In genomic region chr12:49795654-49796105, GRCh38 we compare ENCODE assay signal across 21 cellular contexts.
"Had no signal": no experiment of that assay in that cellular context is flagged by ENCODE, and none has a peak within 500 bp of the region (broad histone marks: within the 10 kb centered on the region; RNA-seq: fewer than 3 reads in every experiment).

No MANE protein-coding gene starts in this region.

- H3K4me1 Mint-ChIP-seq: memory B cell; naive B cell; natural killer cell; neural progenitor cell; stimulated activated effector memory CD8-positive, alpha-beta T cell treated with anti-CD3 and anti-CD28 coated beads, Interleukin-12 subunit alpha, Interleukin-12 subunit beta, amount 100 ng/mL, for 72 hours had no signal

- H3K36me3 Mint-ChIP-seq: natural killer cell; stimulated activated effector memory CD8-positive, alpha-beta T cell treated with anti-CD3 and anti-CD28 coated beads, Interleukin-12 subunit alpha, Interleukin-12 subunit beta, amount 100 ng/mL, for 72 hours had no signal

- H3K4me3 Mint-ChIP-seq: memory B cell; naive B cell; natural killer cell; nephron progenitor cell; neural progenitor cell; stimulated activated effector memory CD8-positive, alpha-beta T cell treated with anti-CD3 and anti-CD28 coated beads, Interleukin-12 subunit alpha, Interleukin-12 subunit beta, amount 100 ng/mL, for 72 hours; stimulated activated naive CD8-positive, alpha-beta T cell treated with anti-CD3 and anti-CD28 coated beads, Interleukin-15, Interleukin-2, amounts not matched to agents 100 ng/mL and 50 ng/mL, for 24 hours; type B pancreatic cell had no signal

- H3K27me3 Mint-ChIP-seq: memory B cell; naive B cell; stimulated activated naive CD8-positive, alpha-beta T cell treated with anti-CD3 and anti-CD28 coated beads, Interleukin-15, Interleukin-2, amounts not matched to agents 100 ng/mL and 50 ng/mL, for 24 hours; type B pancreatic cell had no signal

- DNase-seq: head of caudate nucleus; hippocampal formation; kidney glomerular epithelial cell; left cardiac atrium; left ventricle myocardium superior; naive B cell; natural killer cell; nephron progenitor cell; right lobe of liver; stimulated activated CD4-positive, alpha-beta T cell treated with anti-CD3 and anti-CD28 coated beads, Interleukin-2, amount 100 ng/mL, for 24 hours; stimulated activated CD4-positive, alpha-beta T cell treated with anti-CD3 and anti-CD28 coated beads, Interleukin-4, amount 100 ng/mL, for 1 hour; stimulated activated naive CD4-positive, alpha-beta T cell; substantia nigra; uterus had no signal

- H3K9me3 Mint-ChIP-seq: memory B cell; naive B cell; natural killer cell; nephron progenitor cell; neural progenitor cell; stimulated activated effector memory CD8-positive, alpha-beta T cell treated with anti-CD3 and anti-CD28 coated beads, Interleukin-12 subunit alpha, Interleukin-12 subunit beta, amount 100 ng/mL, for 72 hours; stimulated activated naive CD8-positive, alpha-beta T cell treated with anti-CD3 and anti-CD28 coated beads, Interleukin-15, Interleukin-2, amounts not matched to agents 100 ng/mL and 50 ng/mL, for 24 hours; type B pancreatic cell had no signal

- ATAC-seq: left cardiac atrium; left lobe of liver; left ventricle myocardium superior; natural killer cell; psoas muscle; right lobe of liver; stimulated activated effector memory CD8-positive, alpha-beta T cell treated with anti-CD3 and anti-CD28 coated beads, Interleukin-12 subunit alpha, Interleukin-12 subunit beta, amount 100 ng/mL, for 72 hours had no signal

- H3K27ac Mint-ChIP-seq: memory B cell; naive B cell; natural killer cell; neural progenitor cell; stimulated activated effector memory CD8-positive, alpha-beta T cell treated with anti-CD3 and anti-CD28 coated beads, Interleukin-12 subunit alpha, Interleukin-12 subunit beta, amount 100 ng/mL, for 72 hours; stimulated activated naive CD8-positive, alpha-beta T cell treated with anti-CD3 and anti-CD28 coated beads, Interleukin-15, Interleukin-2, amounts not matched to agents 100 ng/mL and 50 ng/mL, for 24 hours; type B pancreatic cell had no signal
